ENCODE assay signal across 1 cellular context in the genomic region with DNA sequence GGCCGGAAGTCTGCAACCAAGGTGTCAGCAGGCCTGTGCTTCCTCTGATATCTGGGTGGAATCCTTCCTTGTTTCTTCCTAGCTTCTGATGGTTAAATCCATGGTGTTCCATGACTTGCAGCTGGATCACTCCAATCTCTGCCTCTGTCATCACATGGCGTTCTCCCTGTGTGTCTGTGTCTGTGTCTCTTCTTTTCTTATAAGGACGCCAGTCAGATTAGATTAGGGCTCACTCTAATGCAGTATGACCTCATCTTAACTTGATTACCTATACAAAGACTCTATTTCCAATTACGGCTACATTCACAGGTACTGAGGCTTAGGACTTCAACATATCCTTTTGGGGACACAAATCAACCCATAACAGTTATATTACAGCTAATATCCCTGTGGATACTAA.
TF ChIP-seq lines count a peak whose summit lies in the region.

No MANE protein-coding gene starts in this region.

TF ChIP-seq in GM23338, 12 proteins besides CTCF, POLR2A, EP300 and RAD21 (continued from another document):
- TF ChIP-seq, protein P1, sequence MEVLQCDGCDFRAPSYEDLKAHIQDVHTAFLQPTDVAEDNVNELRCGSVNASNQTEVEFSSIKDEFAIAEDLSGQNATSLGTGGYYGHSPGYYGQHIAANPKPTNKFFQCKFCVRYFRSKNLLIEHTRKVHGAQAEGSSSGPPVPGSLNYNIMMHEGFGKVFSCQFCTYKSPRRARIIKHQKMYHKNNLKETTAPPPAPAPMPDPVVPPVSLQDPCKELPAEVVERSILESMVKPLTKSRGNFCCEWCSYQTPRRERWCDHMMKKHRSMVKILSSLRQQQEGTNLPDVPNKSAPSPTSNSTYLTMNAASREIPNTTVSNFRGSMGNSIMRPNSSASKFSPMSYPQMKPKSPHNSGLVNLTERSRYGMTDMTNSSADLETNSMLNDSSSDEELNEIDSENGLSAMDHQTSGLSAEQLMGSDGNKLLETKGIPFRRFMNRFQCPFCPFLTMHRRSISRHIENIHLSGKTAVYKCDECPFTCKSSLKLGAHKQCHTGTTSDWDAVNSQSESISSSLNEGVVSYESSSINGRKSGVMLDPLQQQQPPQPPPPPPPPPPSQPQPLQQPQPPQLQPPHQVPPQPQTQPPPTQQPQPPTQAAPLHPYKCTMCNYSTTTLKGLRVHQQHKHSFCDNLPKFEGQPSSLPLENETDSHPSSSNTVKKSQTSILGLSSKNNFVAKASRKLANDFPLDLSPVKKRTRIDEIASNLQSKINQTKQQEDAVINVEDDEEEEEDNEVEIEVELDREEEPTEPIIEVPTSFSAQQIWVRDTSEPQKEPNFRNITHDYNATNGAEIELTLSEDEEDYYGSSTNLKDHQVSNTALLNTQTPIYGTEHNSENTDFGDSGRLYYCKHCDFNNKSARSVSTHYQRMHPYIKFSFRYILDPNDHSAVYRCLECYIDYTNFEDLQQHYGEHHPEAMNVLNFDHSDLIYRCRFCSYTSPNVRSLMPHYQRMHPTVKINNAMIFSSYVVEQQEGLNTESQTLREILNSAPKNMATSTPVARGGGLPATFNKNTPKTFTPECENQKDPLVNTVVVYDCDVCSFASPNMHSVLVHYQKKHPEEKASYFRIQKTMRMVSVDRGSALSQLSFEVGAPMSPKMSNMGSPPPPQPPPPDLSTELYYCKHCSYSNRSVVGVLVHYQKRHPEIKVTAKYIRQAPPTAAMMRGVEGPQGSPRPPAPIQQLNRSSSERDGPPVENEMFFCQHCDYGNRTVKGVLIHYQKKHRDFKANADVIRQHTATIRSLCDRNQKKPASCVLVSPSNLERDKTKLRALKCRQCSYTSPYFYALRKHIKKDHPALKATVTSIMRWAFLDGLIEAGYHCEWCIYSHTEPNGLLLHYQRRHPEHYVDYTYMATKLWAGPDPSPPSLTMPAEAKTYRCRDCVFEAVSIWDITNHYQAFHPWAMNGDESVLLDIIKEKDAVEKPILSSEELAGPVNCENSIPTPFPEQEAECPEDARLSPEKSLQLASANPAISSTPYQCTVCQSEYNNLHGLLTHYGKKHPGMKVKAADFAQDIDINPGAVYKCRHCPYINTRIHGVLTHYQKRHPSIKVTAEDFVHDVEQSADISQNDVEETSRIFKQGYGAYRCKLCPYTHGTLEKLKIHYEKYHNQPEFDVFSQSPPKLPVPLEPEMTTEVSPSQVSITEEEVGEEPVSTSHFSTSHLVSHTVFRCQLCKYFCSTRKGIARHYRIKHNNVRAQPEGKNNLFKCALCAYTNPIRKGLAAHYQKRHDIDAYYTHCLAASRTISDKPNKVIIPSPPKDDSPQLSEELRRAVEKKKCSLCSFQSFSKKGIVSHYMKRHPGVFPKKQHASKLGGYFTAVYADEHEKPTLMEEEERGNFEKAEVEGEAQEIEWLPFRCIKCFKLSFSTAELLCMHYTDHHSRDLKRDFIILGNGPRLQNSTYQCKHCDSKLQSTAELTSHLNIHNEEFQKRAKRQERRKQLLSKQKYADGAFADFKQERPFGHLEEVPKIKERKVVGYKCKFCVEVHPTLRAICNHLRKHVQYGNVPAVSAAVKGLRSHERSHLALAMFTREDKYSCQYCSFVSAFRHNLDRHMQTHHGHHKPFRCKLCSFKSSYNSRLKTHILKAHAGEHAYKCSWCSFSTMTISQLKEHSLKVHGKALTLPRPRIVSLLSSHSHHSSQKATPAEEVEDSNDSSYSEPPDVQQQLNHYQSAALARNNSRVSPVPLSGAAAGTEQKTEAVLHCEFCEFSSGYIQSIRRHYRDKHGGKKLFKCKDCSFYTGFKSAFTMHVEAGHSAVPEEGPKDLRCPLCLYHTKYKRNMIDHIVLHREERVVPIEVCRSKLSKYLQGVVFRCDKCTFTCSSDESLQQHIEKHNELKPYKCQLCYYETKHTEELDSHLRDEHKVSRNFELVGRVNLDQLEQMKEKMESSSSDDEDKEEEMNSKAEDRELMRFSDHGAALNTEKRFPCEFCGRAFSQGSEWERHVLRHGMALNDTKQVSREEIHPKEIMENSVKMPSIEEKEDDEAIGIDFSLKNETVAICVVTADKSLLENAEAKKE (CRISPR knock-in tag; IDR thresholded peaks at IDR 0.05) = no peak
- TF ChIP-seq, protein P2, sequence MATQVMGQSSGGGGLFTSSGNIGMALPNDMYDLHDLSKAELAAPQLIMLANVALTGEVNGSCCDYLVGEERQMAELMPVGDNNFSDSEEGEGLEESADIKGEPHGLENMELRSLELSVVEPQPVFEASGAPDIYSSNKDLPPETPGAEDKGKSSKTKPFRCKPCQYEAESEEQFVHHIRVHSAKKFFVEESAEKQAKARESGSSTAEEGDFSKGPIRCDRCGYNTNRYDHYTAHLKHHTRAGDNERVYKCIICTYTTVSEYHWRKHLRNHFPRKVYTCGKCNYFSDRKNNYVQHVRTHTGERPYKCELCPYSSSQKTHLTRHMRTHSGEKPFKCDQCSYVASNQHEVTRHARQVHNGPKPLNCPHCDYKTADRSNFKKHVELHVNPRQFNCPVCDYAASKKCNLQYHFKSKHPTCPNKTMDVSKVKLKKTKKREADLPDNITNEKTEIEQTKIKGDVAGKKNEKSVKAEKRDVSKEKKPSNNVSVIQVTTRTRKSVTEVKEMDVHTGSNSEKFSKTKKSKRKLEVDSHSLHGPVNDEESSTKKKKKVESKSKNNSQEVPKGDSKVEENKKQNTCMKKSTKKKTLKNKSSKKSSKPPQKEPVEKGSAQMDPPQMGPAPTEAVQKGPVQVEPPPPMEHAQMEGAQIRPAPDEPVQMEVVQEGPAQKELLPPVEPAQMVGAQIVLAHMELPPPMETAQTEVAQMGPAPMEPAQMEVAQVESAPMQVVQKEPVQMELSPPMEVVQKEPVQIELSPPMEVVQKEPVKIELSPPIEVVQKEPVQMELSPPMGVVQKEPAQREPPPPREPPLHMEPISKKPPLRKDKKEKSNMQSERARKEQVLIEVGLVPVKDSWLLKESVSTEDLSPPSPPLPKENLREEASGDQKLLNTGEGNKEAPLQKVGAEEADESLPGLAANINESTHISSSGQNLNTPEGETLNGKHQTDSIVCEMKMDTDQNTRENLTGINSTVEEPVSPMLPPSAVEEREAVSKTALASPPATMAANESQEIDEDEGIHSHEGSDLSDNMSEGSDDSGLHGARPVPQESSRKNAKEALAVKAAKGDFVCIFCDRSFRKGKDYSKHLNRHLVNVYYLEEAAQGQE (IDR thresholded peaks at IDR 0.05; ENCODE audit: unreplicated experiment) = no peak
- TF ChIP-seq, protein P3, sequence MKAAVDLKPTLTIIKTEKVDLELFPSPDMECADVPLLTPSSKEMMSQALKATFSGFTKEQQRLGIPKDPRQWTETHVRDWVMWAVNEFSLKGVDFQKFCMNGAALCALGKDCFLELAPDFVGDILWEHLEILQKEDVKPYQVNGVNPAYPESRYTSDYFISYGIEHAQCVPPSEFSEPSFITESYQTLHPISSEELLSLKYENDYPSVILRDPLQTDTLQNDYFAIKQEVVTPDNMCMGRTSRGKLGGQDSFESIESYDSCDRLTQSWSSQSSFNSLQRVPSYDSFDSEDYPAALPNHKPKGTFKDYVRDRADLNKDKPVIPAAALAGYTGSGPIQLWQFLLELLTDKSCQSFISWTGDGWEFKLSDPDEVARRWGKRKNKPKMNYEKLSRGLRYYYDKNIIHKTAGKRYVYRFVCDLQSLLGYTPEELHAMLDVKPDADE (IDR thresholded peaks at IDR 0.05) = no peak
- TF ChIP-seq JUNB (IDR thresholded peaks at IDR 0.05; ENCODE audit: unreplicated experiment) (no peak), NANOG (IDR thresholded peaks at IDR 0.05; ENCODE audit: borderline replicate concordance) (no peak)
TF ChIP-seq in GM23338: peak in this region for 0.
